In genomic region chr12:10801727-10802126, GRCh38 we compare ENCODE assay signal across 22 cellular contexts. TPM values are rescaled to one million over a fixed set of nuclear protein-coding genes. Genes with fewer than 3 reads are reported as not detected.
DNase-seq lines count a peak whose midpoint lies in the region; ATAC-seq, FAIRE-seq and TF ChIP-seq lines count a peak whose summit lies in the region.
"Had no signal": no experiment of that assay in that cellular context is flagged by ENCODE, and none has a peak within 500 bp of the region (broad histone marks: within the 10 kb centered on the region; RNA-seq: fewer than 3 reads in every experiment).

No MANE protein-coding gene starts in this region.

- H4K5ac ChIP-seq in H1 (ENCODE audit: insufficient read length, low read depth, low read length) (no peak overlapping the region), mesendoderm (ENCODE audit: low read length) (no peak overlapping the region)

- FAIRE-seq in H1 (lab: Jason Lieb, UNC): peak; percentile 68
- FAIRE-seq: A549, D721Med, G401.6, GM12891, GM19239 had no signal

- H3K4me3 ChIP-seq in H1 (ENCODE audit: extremely low read depth in 1 of 4, insufficient read depth in 2 of 4, low read depth in 3 of 4, low read length in 4 of 4): no peak overlapping the region
- H3K4me3 ChIP-seq in mesendoderm (ENCODE audit: low read length): no peak overlapping the region
- no peak overlapping the region for H3K4me3 ChIP-seq in naive thymus-derived CD4-positive, alpha-beta T cell (ENCODE audit: low read length)
- H3K4me3 ChIP-seq: A549, GM23248 had no signal

- no peaks in the 10 kb centered on the region for H4K20me1 ChIP-seq in H1 (replicated peaks in 1 of 2; ENCODE audit: control insufficient read depth in 1 of 2, insufficient read depth in 2 of 2, low read length in 2 of 2)

- H3K27ac ChIP-seq in H1 (ENCODE audit: low read depth, low read length) (no peak overlapping the region), mesendoderm (ENCODE audit: low read depth, low read length) (no peak overlapping the region)
- H3K27ac ChIP-seq in naive thymus-derived CD4-positive, alpha-beta T cell (ENCODE audit: low read depth, low read length): no peak overlapping the region
- H3K27ac ChIP-seq: 22Rv1, A549, C4-2B, GM23248 had no signal

- H2BK5ac ChIP-seq in H1 (ENCODE audit: low read depth, low read length): no peak overlapping the region
- no peak overlapping the region for H2BK5ac ChIP-seq in mesendoderm (ENCODE audit: low read length)

- H3K79me2 ChIP-seq in H1 (ENCODE audit: control insufficient read depth in 1 of 2, insufficient read depth in 2 of 2, low read length in 2 of 2): no peaks in the 10 kb centered on the region
- H3K79me2 ChIP-seq in mesendoderm (ENCODE audit: control insufficient read depth, insufficient read depth, low read length): no peaks in the 10 kb centered on the region

- no peak for TF ChIP-seq RAD21 in H1 (IDR thresholded peaks at IDR 0.05 in 1 of 2, conservative IDR thresholded peaks at IDR 0.05 in 1 of 2; ENCODE audit: low read depth in 2 of 2, low read length in 2 of 2)

- H2AK5ac ChIP-seq in H1 (ENCODE audit: low read depth, low read length) (no peak overlapping the region), mesendoderm (ENCODE audit: low read length) (no peak overlapping the region)

- no peaks in the 10 kb centered on the region for H3K36me3 Mint-ChIP-seq in activated naive CD4-positive, alpha-beta T cell treated with anti-CD3 and anti-CD28 coated beads, Interleukin-2, amount 50 U/mL, for 24 hours
- no peaks in the 10 kb centered on the region for H3K36me3 Mint-ChIP-seq in activated naive CD4-positive, alpha-beta T cell treated with anti-CD3 and anti-CD28 coated beads, Interleukin-2, amount 50 U/mL, for 72 hours
- no peaks in the 10 kb centered on the region for H3K36me3 Mint-ChIP-seq in naive thymus-derived CD4-positive, alpha-beta T cell

- H2BK12ac ChIP-seq in H1 (ENCODE audit: low read depth, low read length): no peak overlapping the region

- TF ChIP-seq EP300 in H1 (IDR thresholded peaks at IDR 0.05; ENCODE audit: borderline replicate concordance in 1 of 2, low read depth in 2 of 2, low read length in 2 of 2): no peak

- H3K27me3 ChIP-seq in H1 (replicated peaks in 1 of 4; ENCODE audit: control insufficient read depth in 3 of 4, extremely low read depth in 1 of 4, insufficient read depth in 3 of 4, low read length in 3 of 4): no peaks in the 10 kb centered on the region
- no peaks in the 10 kb centered on the region for H3K27me3 ChIP-seq in mesendoderm (ENCODE audit: insufficient read depth, low read length, poor library complexity)
- H3K27me3 ChIP-seq in naive thymus-derived CD4-positive, alpha-beta T cell (ENCODE audit: control insufficient read depth in 2 of 2, insufficient read depth in 2 of 2, low read length in 2 of 2): peaks cover 0 to 2% of the 10 kb centered on the region in 2 donors

- intact Hi-C loops in naive thymus-derived CD4-positive, alpha-beta T cell (cut with micrococcal nuclease): no loop called here

- no peak overlapping the region for H4K91ac ChIP-seq in H1 (replicated peaks; ENCODE audit: insufficient read length, low read length)

- CTCF ChIA-PET in H1 (lab: Charles Lee; ENCODE audit: partially characterized antibody): interaction anchor here (1.0 to 1.4 kb wide), 2 partner anchors 10 to 52 kb away, joined by 3 read pairs; no protein-coding TSS in a partner anchor
- CTCF ChIA-PET in naive thymus-derived CD4-positive, alpha-beta T cell (lab: Charles Lee): no interaction called here

- peak overlapping the region; percentile 2 for H3K27ac Mint-ChIP-seq in activated naive CD4-positive, alpha-beta T cell treated with anti-CD3 and anti-CD28 coated beads, Interleukin-2, amount 50 U/mL, for 24 hours
- H3K27ac Mint-ChIP-seq in activated naive CD4-positive, alpha-beta T cell treated with anti-CD3 and anti-CD28 coated beads, Interleukin-2, amount 50 U/mL, for 72 hours: no peak overlapping the region
- no peak overlapping the region for H3K27ac Mint-ChIP-seq in naive thymus-derived CD4-positive, alpha-beta T cell
- H3K27ac Mint-ChIP-seq: CD4-positive, alpha-beta T cell had no signal

- H4K8ac ChIP-seq in H1 (ENCODE audit: extremely low read depth, insufficient read depth, low read length) (no peak overlapping the region), mesendoderm (ENCODE audit: low read depth, low read length) (no peak overlapping the region)

- no peak overlapping the region for H3K14ac ChIP-seq in H1 (ENCODE audit: insufficient read length)

- H3K9ac ChIP-seq in H1 (replicated peaks in 1 of 4; ENCODE audit: extremely low read depth in 1 of 4, low read depth in 3 of 4, low read length in 3 of 4) (no peak overlapping the region), mesendoderm (ENCODE audit: low read length) (no peak overlapping the region)
- H3K9ac ChIP-seq: GM23248 had no signal

- no peak overlapping the region for H3K23ac ChIP-seq in H1 (ENCODE audit: insufficient read length)
- no peak overlapping the region for H3K23ac ChIP-seq in mesendoderm (ENCODE audit: low read length)

- no peaks in the 10 kb centered on the region for H3K36me3 ChIP-seq in H1 (ENCODE audit: control insufficient read depth in 2 of 4, insufficient read depth in 4 of 4, low read length in 3 of 4)
- no peaks in the 10 kb centered on the region for H3K36me3 ChIP-seq in mesendoderm (ENCODE audit: control insufficient read depth, insufficient read depth, low read length)
- no peaks in the 10 kb centered on the region for H3K36me3 ChIP-seq in naive thymus-derived CD4-positive, alpha-beta T cell (ENCODE audit: control insufficient read depth in 2 of 3, insufficient read depth in 3 of 3, low read length in 3 of 3)

- TF ChIP-seq CTCF in H1 (IDR thresholded peaks at IDR 0.05; ENCODE audit: control extremely low read depth in 1 of 3, insufficient read depth in 1 of 3, low read depth in 1 of 3, low read length in 3 of 3): no peak

- TF ChIP-seq POLR2A in H1 (IDR thresholded peaks at IDR 0.05; ENCODE audit: control extremely low read depth in 1 of 2, low read depth in 2 of 2, low read length in 2 of 2): no peak

- H3K18ac ChIP-seq in H1 (ENCODE audit: extremely low read depth, low read length) (no peak overlapping the region), mesendoderm (ENCODE audit: low read length) (no peak overlapping the region)

- no peak overlapping the region for H3K4me3 Mint-ChIP-seq in activated naive CD4-positive, alpha-beta T cell treated with anti-CD3 and anti-CD28 coated beads, Interleukin-2, amount 50 U/mL, for 24 hours
- H3K4me3 Mint-ChIP-seq in naive thymus-derived CD4-positive, alpha-beta T cell: no peak overlapping the region
- H3K4me3 Mint-ChIP-seq: CD4-positive, alpha-beta T cell had no signal

- POLR2A ChIA-PET in H1 (lab: Charles Lee; ENCODE audit: partially characterized antibody): no interaction called here
- POLR2A ChIA-PET in naive thymus-derived CD4-positive, alpha-beta T cell (lab: Charles Lee): no interaction called here

- no peak overlapping the region for H2BK120ac ChIP-seq in H1 (replicated peaks; ENCODE audit: low read depth, low read length)
- no peak overlapping the region for H2BK120ac ChIP-seq in mesendoderm (ENCODE audit: low read depth, low read length)

- no peaks in the 10 kb centered on the region for H3K79me1 ChIP-seq in H1 (ENCODE audit: low read depth, low read length)
- H3K79me1 ChIP-seq in mesendoderm (ENCODE audit: low read length): no peaks in the 10 kb centered on the region

- no peaks in the 10 kb centered on the region for H3K9me3 ChIP-seq in H1 (ENCODE audit: insufficient read depth in 2 of 2, low read depth in 1 of 2, low read length in 1 of 2)
- H3K9me3 ChIP-seq in naive thymus-derived CD4-positive, alpha-beta T cell (ENCODE audit: control insufficient read depth in 2 of 3, low read length in 3 of 3): no peaks in the 10 kb centered on the region
- H3K9me3 ChIP-seq: A549, Caco-2 had no signal

- peak overlapping the region in 1 of 2 experiments; percentile 52; a peak in 1 of 4 replicates for H3K4me2 ChIP-seq in H1 (ENCODE audit: insufficient read depth in 1 of 2, low read depth in 2 of 2, low read length in 2 of 2)
- H3K4me2 ChIP-seq in mesendoderm (ENCODE audit: low read length): no peak overlapping the region
- H3K4me2 ChIP-seq: A549 had no signal

- no peak overlapping the region for H2BK20ac ChIP-seq in H1 (ENCODE audit: low read length)

- WGBS in H1 (ENCODE audit: extremely low coverage in 1 of 2, insufficient coverage in 1 of 2, insufficient read length in 1 of 2, insufficient replicate concordance in 2 of 2, low coverage in 1 of 2, low lambda C conversion rate in 2 of 2, missing lambda C conversion rate in 1 of 2), 2 experiments: 64% methylated on average over 5 of the region's 5 CpGs; no CpG with 5 or more reads in 1 of the 2 experiments
- WGBS in mesendoderm (ENCODE audit: extremely low coverage, insufficient coverage, low lambda C conversion rate): no CpG with 5 or more reads among the region's 5 CpGs

- H3K56ac ChIP-seq in H1 (replicated peaks; ENCODE audit: insufficient read length, low read depth, low read length) (no peak overlapping the region), mesendoderm (ENCODE audit: low read length) (no peak overlapping the region)

- H2AFZ ChIP-seq in H1 (ENCODE audit: low read length): peak overlapping the region; percentile 52
- H2AFZ ChIP-seq: GM23248 had no signal

- no peaks in the 10 kb centered on the region for H3K9me3 Mint-ChIP-seq in activated naive CD4-positive, alpha-beta T cell treated with anti-CD3 and anti-CD28 coated beads, Interleukin-2, amount 50 U/mL, for 24 hours
- no peaks in the 10 kb centered on the region for H3K9me3 Mint-ChIP-seq in activated naive CD4-positive, alpha-beta T cell treated with anti-CD3 and anti-CD28 coated beads, Interleukin-2, amount 50 U/mL, for 72 hours
- H3K9me3 Mint-ChIP-seq in naive thymus-derived CD4-positive, alpha-beta T cell: no peaks in the 10 kb centered on the region
- H3K9me3 Mint-ChIP-seq: CD4-positive, alpha-beta T cell had no signal

- H3K4me1 ChIP-seq in H1 (replicated peaks in 1 of 4; ENCODE audit: control insufficient read depth in 3 of 4, insufficient read depth in 4 of 4, low read length in 3 of 4) (peaks cover 0 to 12% (median 8%) of the 10 kb centered on the region in 4 experiments; a peak in 5 of 7 replicates), mesendoderm (ENCODE audit: control insufficient read depth, low read depth, low read length) (no peaks in the 10 kb centered on the region)
- no peaks in the 10 kb centered on the region for H3K4me1 ChIP-seq in naive thymus-derived CD4-positive, alpha-beta T cell (ENCODE audit: control insufficient read depth in 2 of 2, insufficient read depth in 2 of 2, low read length in 2 of 2)
- H3K4me1 ChIP-seq: A549, Caco-2 had no signal

- no peak overlapping the region for H3K4ac ChIP-seq in H1 (replicated peaks; ENCODE audit: insufficient read length, low read depth, low read length)
- H3K4ac ChIP-seq in mesendoderm (ENCODE audit: low read depth, low read length): no peak overlapping the region

- H3K4me1 Mint-ChIP-seq in activated naive CD4-positive, alpha-beta T cell treated with anti-CD3 and anti-CD28 coated beads, Interleukin-2, amount 50 U/mL, for 24 hours: no peaks in the 10 kb centered on the region
- H3K4me1 Mint-ChIP-seq in naive thymus-derived CD4-positive, alpha-beta T cell: no peaks in the 10 kb centered on the region

- no peak for ATAC-seq in activated naive CD4-positive, alpha-beta T cell treated with anti-CD3 and anti-CD28 coated beads, Interleukin-2, amount 50 U/mL, for 72 hours
- ATAC-seq in naive thymus-derived CD4-positive, alpha-beta T cell: no peak
- ATAC-seq: A549 had no signal

- no peaks in the 10 kb centered on the region for H3K23me2 ChIP-seq in H1 (ENCODE audit: low read depth, low read length)

- H3K27me3 Mint-ChIP-seq in activated naive CD4-positive, alpha-beta T cell treated with anti-CD3 and anti-CD28 coated beads, Interleukin-2, amount 50 U/mL, for 24 hours: peaks cover 25% of the 10 kb centered on the region
- H3K27me3 Mint-ChIP-seq in naive thymus-derived CD4-positive, alpha-beta T cell: peaks cover 24 to 39% (median 33%) of the 10 kb centered on the region in 5 donors

- H2BK15ac ChIP-seq in H1 (ENCODE audit: low read length) (no peak overlapping the region), mesendoderm (replicated peaks; ENCODE audit: low read depth) (no peak overlapping the region)

- no peak for DNase-seq in activated naive CD4-positive, alpha-beta T cell treated with anti-CD3 and anti-CD28 coated beads, Interleukin-2, amount 50 U/mL, for 72 hours (ENCODE audit: low spot score in 2 of 2)
- no peak for DNase-seq in H1 (ENCODE audit: low read depth in 1 of 2, low spot score in 2 of 2)
- DNase-seq in mesendoderm: peak; percentile 3
- DNase-seq in SIG-M5 treated with dmso at 0.1 percent for 504 hours (lab: John Stamatoyannopoulos, UW; ENCODE audit: unreplicated experiment): no peak
- no peak for DNase-seq in naive thymus-derived CD4-positive, alpha-beta T cell
- no peak for DNase-seq in NCI-H510A treated with DMSO at 0.1 percent for 48 hours (lab: John Stamatoyannopoulos, UW)
- DNase-seq: AML-193; Caco-2; CD4-positive, alpha-beta T cell; GM23248; H7; IMR-90 had no signal

RNA-seq across cellular contexts. Expression of gene TAS2R7, which starts 0.7 kb away (rescaled TPM):
- not detected for total RNA-seq in activated naive CD4-positive, alpha-beta T cell treated with anti-CD3 and anti-CD28 coated beads, Interleukin-2, amount 50 U/mL, for 72 hours
- not detected in 2 replicates for total RNA-seq in H1 (2021; fragmentation: NEBNext Ultra II Directional; extraction: Animal tissue kit (Norgen Biotek cat#: 25700))
- polyA plus RNA-seq in H1 (2011; rRNA removed): not detected in 2 replicates
- polyA plus RNA-seq in H1 (2011; cell fraction: cytosol; rRNA removed): not detected
- not detected for polyA plus RNA-seq in H1 (2011; cell fraction: nucleus; rRNA removed)
- polyA plus RNA-seq in H1 (2012, experiment 1 of 2): not detected in 4 replicates
- not detected for polyA plus RNA-seq in H1 (2012, experiment 2 of 2)
- not detected for polyA plus RNA-seq in H1 (2013, experiment 1 of 2)
- not detected for polyA plus RNA-seq in H1 (2013, experiment 2 of 2)
- not detected in 2 replicates for polyA minus RNA-seq in H1 (2011; rRNA and poly(A)+ RNA removed)
- polyA minus RNA-seq in H1 (2011; cell fraction: cytosol; rRNA and poly(A)+ RNA removed): not detected
- polyA minus RNA-seq in H1 (2011; cell fraction: nucleus; rRNA and poly(A)+ RNA removed): 0.60 TPM
- polyA plus RNA-seq in mesendoderm (2013, experiment 1 of 2): not detected
- not detected for polyA plus RNA-seq in mesendoderm (2013, experiment 2 of 2)
- total RNA-seq in naive thymus-derived CD4-positive, alpha-beta T cell: not detected
- polyA plus RNA-seq in naive thymus-derived CD4-positive, alpha-beta T cell: not detected
- total RNA-seq: Caco-2; CD4-positive, alpha-beta T cell; GM23248; H7; HT-29; IMR-90 had no signal
- polyA plus RNA-seq: A549, BJ, GM23248, IMR-90 had no signal

RNA-seq across cellular contexts. Expression of gene TAS2R8, which starts 5.4 kb away (rescaled TPM):
- total RNA-seq in activated naive CD4-positive, alpha-beta T cell treated with anti-CD3 and anti-CD28 coated beads, Interleukin-2, amount 50 U/mL, for 72 hours: not detected
- total RNA-seq in H1 (2021; fragmentation: NEBNext Ultra II Directional; extraction: Animal tissue kit (Norgen Biotek cat#: 25700)): not detected in 2 replicates
- polyA plus RNA-seq in H1 (2011; rRNA removed): not detected in 2 replicates
- not detected for polyA plus RNA-seq in H1 (2011; cell fraction: cytosol; rRNA removed)
- not detected for polyA plus RNA-seq in H1 (2011; cell fraction: nucleus; rRNA removed)
- not detected in 4 replicates for polyA plus RNA-seq in H1 (2012, experiment 1 of 2)
- not detected for polyA plus RNA-seq in H1 (2012, experiment 2 of 2)
- polyA plus RNA-seq in H1 (2013, experiment 1 of 2): not detected
- not detected for polyA plus RNA-seq in H1 (2013, experiment 2 of 2)
- polyA minus RNA-seq in H1 (2011; rRNA and poly(A)+ RNA removed): not detected in 2 replicates
- not detected for polyA minus RNA-seq in H1 (2011; cell fraction: cytosol; rRNA and poly(A)+ RNA removed)
- polyA minus RNA-seq in H1 (2011; cell fraction: nucleus; rRNA and poly(A)+ RNA removed): not detected
- not detected for polyA plus RNA-seq in mesendoderm (2013, experiment 1 of 2)
- polyA plus RNA-seq in mesendoderm (2013, experiment 2 of 2): not detected
- total RNA-seq in naive thymus-derived CD4-positive, alpha-beta T cell: not detected
- polyA plus RNA-seq in naive thymus-derived CD4-positive, alpha-beta T cell: not detected
- total RNA-seq: Caco-2; CD4-positive, alpha-beta T cell; GM23248; H7; HT-29; IMR-90 had no signal
- polyA plus RNA-seq: A549, BJ, GM23248, IMR-90 had no signal

RNA-seq across cellular contexts. Expression of gene TAS2R9, which starts 8.2 kb away (rescaled TPM):
- not detected for total RNA-seq in activated naive CD4-positive, alpha-beta T cell treated with anti-CD3 and anti-CD28 coated beads, Interleukin-2, amount 50 U/mL, for 72 hours
- not detected in 2 replicates for total RNA-seq in H1 (2021; fragmentation: NEBNext Ultra II Directional; extraction: Animal tissue kit (Norgen Biotek cat#: 25700))
- polyA plus RNA-seq in H1 (2011; rRNA removed): not detected in 2 replicates
- not detected for polyA plus RNA-seq in H1 (2011; cell fraction: cytosol; rRNA removed)
- polyA plus RNA-seq in H1 (2011; cell fraction: nucleus; rRNA removed): not detected
- not detected in 4 replicates for polyA plus RNA-seq in H1 (2012, experiment 1 of 2)
- not detected for polyA plus RNA-seq in H1 (2012, experiment 2 of 2)
- polyA plus RNA-seq in H1 (2013, experiment 1 of 2): not detected
- not detected for polyA plus RNA-seq in H1 (2013, experiment 2 of 2)
- polyA minus RNA-seq in H1 (2011; rRNA and poly(A)+ RNA removed): not detected in 2 replicates
- not detected for polyA minus RNA-seq in H1 (2011; cell fraction: cytosol; rRNA and poly(A)+ RNA removed)
- not detected for polyA minus RNA-seq in H1 (2011; cell fraction: nucleus; rRNA and poly(A)+ RNA removed)
- not detected for polyA plus RNA-seq in mesendoderm (2013, experiment 1 of 2)
- polyA plus RNA-seq in mesendoderm (2013, experiment 2 of 2): not detected
- not detected for total RNA-seq in naive thymus-derived CD4-positive, alpha-beta T cell
- polyA plus RNA-seq in naive thymus-derived CD4-positive, alpha-beta T cell: not detected
- total RNA-seq: Caco-2; CD4-positive, alpha-beta T cell; GM23248; H7; IMR-90 had no signal
- polyA plus RNA-seq: A549, BJ, GM23248, IMR-90 had no signal

RNA-seq across cellular contexts. Expression of gene TAS2R10, which starts 24.4 kb away (rescaled TPM):
- total RNA-seq in activated naive CD4-positive, alpha-beta T cell treated with anti-CD3 and anti-CD28 coated beads, Interleukin-2, amount 50 U/mL, for 72 hours: not detected
- total RNA-seq in H1 (2021; fragmentation: NEBNext Ultra II Directional; extraction: Animal tissue kit (Norgen Biotek cat#: 25700)): not detected in 2 replicates
- polyA plus RNA-seq in H1 (2011; rRNA removed): 0.08 and 0.14 TPM in 2 replicates
- polyA plus RNA-seq in H1 (2011; cell fraction: cytosol; rRNA removed): 0.14 TPM
- polyA plus RNA-seq in H1 (2011; cell fraction: nucleus; rRNA removed): 0.26 TPM
- not detected in 4 replicates for polyA plus RNA-seq in H1 (2012, experiment 1 of 2)
- not detected for polyA plus RNA-seq in H1 (2012, experiment 2 of 2)
- polyA plus RNA-seq in H1 (2013, experiment 1 of 2): 0.12 TPM
- polyA plus RNA-seq in H1 (2013, experiment 2 of 2): 0.04 TPM
- polyA minus RNA-seq in H1 (2011; rRNA and poly(A)+ RNA removed): 0.19 and 0.46 TPM in 2 replicates
- not detected for polyA minus RNA-seq in H1 (2011; cell fraction: cytosol; rRNA and poly(A)+ RNA removed)
- 0.90 TPM for polyA minus RNA-seq in H1 (2011; cell fraction: nucleus; rRNA and poly(A)+ RNA removed)
- not detected for polyA plus RNA-seq in mesendoderm (2013, experiment 1 of 2)
- polyA plus RNA-seq in mesendoderm (2013, experiment 2 of 2): 0.04 TPM
- 1 to 10 TPM in 1 of 5 experiments, under 1 TPM in 3, not detected in 1; 0.37 to 1.2 (median 0.93) TPM for total RNA-seq in naive thymus-derived CD4-positive, alpha-beta T cell
- not detected for polyA plus RNA-seq in naive thymus-derived CD4-positive, alpha-beta T cell
- total RNA-seq: CD4-positive, alpha-beta T cell; GM23248 had no signal
- polyA plus RNA-seq: GM23248 had no signal

RNA-seq across cellular contexts. Expression of gene PRR4, which starts 47.5 kb away (rescaled TPM):
- total RNA-seq in activated naive CD4-positive, alpha-beta T cell treated with anti-CD3 and anti-CD28 coated beads, Interleukin-2, amount 50 U/mL, for 72 hours: 1 to 10 TPM in 1 of 2 donors, under 1 TPM in 1; 0.48 to 2.4 TPM
- 2.0 TPM in 1 of 2 replicates, not detected in the other for total RNA-seq in H1 (2021; fragmentation: NEBNext Ultra II Directional; extraction: Animal tissue kit (Norgen Biotek cat#: 25700))
- polyA plus RNA-seq in H1 (2011; rRNA removed): 1.9 and 11.2 TPM in 2 replicates
- polyA plus RNA-seq in H1 (2011; cell fraction: cytosol; rRNA removed): 1.4 TPM
- polyA plus RNA-seq in H1 (2011; cell fraction: nucleus; rRNA removed): 22.2 TPM
- polyA plus RNA-seq in H1 (2012, experiment 1 of 2): 1.5 to 3.5 TPM (median 3.1 TPM) in 4 replicates
- 0.83 TPM for polyA plus RNA-seq in H1 (2012, experiment 2 of 2)
- polyA plus RNA-seq in H1 (2013, experiment 1 of 2): 3.1 TPM
- polyA plus RNA-seq in H1 (2013, experiment 2 of 2): 2.8 TPM
- polyA minus RNA-seq in H1 (2011; rRNA and poly(A)+ RNA removed): 3.1 and 6.4 TPM in 2 replicates
- not detected for polyA minus RNA-seq in H1 (2011; cell fraction: cytosol; rRNA and poly(A)+ RNA removed)
- 13.0 TPM for polyA minus RNA-seq in H1 (2011; cell fraction: nucleus; rRNA and poly(A)+ RNA removed)
- 3.0 TPM for polyA plus RNA-seq in mesendoderm (2013, experiment 1 of 2)
- polyA plus RNA-seq in mesendoderm (2013, experiment 2 of 2): 2.2 TPM
- 1 to 10 TPM; 2.2 to 4.6 (median 3.3) TPM for total RNA-seq in naive thymus-derived CD4-positive, alpha-beta T cell
- 1 to 10 TPM; 2.1 to 2.3 TPM for polyA plus RNA-seq in naive thymus-derived CD4-positive, alpha-beta T cell
- total RNA-seq: CD4-positive, alpha-beta T cell had no signal
